Comparison of ENCODE assay signal across 21 cellular contexts in the genomic region with DNA sequence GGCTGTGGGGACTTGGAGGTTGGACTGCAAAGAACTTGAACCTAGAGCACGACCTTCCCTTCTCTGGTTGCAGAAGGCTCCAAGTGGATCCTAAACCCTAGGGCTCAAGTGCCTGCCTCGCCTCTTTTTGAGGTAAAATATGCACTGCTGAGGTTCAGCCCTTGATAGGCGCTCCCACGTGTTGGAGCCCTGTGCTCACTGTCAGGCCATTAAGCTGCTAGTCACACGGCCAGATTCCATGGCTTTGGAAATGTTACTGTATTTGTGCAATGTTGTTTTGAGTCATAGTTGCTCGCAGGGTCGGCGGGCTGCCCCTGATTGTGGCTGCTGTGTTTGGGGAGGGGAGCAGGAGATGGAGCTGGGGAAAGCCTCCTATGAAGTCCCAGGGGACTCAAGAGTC. TPM values are rescaled to one million over a fixed set of nuclear protein-coding genes. Genes with fewer than 3 reads are reported as not detected.
DNase-seq lines count a peak whose midpoint lies in the region; ATAC-seq, FAIRE-seq and TF ChIP-seq lines count a peak whose summit lies in the region.
"Had no signal": no experiment of that assay in that cellular context is flagged by ENCODE, and none has a peak within 500 bp of the region (broad histone marks: within the 10 kb centered on the region; RNA-seq: fewer than 3 reads in every experiment).

No MANE protein-coding gene starts in this region.

- no peaks in the 10 kb centered on the region for H3K4me1 ChIP-seq in right atrium auricular region
- H3K4me1 ChIP-seq in neuronal stem cell (ENCODE audit: control insufficient read depth in 2 of 2, insufficient read depth in 1 of 2, low read depth in 1 of 2, low read length in 2 of 2): no peaks in the 10 kb centered on the region
- H3K4me1 ChIP-seq: Caco-2 had no signal

- H2BK12ac ChIP-seq in neuronal stem cell (ENCODE audit: low read length): no peak overlapping the region

- no peak overlapping the region for H3K9ac ChIP-seq in neuronal stem cell (ENCODE audit: low read depth, low read length, poor library complexity)
- H3K9ac ChIP-seq: KMS-11, SK-N-SH had no signal

- no peak overlapping the region for H3K4me3 ChIP-seq in right atrium auricular region
- H3K4me3 ChIP-seq in bronchial epithelial cell (ENCODE audit: low read depth, low read length): no peak overlapping the region
- no peak overlapping the region for H3K4me3 ChIP-seq in neuronal stem cell (ENCODE audit: low read length in 2 of 2)

- H3K27ac ChIP-seq in right atrium auricular region (no peak overlapping the region), neuronal stem cell (replicated peaks; ENCODE audit: low read length) (no peak overlapping the region)
- H3K27ac ChIP-seq: KMS-11 had no signal

- H3K9me3 ChIP-seq in right atrium auricular region (no peaks in the 10 kb centered on the region), neuronal stem cell (replicated peaks in 1 of 2; ENCODE audit: control insufficient read depth in 2 of 2, insufficient read depth in 1 of 2, low read depth in 1 of 2, low read length in 2 of 2) (no peaks in the 10 kb centered on the region)
- H3K9me3 ChIP-seq: Caco-2, SK-N-SH had no signal

- H3K79me1 ChIP-seq in neuronal stem cell (ENCODE audit: low read depth, low read length): no peaks in the 10 kb centered on the region

- no peak overlapping the region for H2AK5ac ChIP-seq in neuronal stem cell (ENCODE audit: low read depth, low read length)

- TF ChIP-seq CTCF in right atrium auricular region (IDR thresholded peaks at IDR 0.05) (no peak), bronchial epithelial cell (IDR thresholded peaks at IDR 0.05; ENCODE audit: insufficient read depth, low read length, severe bottlenecking) (no peak)

- H2BK5ac ChIP-seq in neuronal stem cell (ENCODE audit: low read length): no peak overlapping the region

- no peak overlapping the region for H2BK15ac ChIP-seq in neuronal stem cell (ENCODE audit: low read length)

- no peak overlapping the region for H2BK120ac ChIP-seq in neuronal stem cell (ENCODE audit: low read depth, low read length)

- intact Hi-C loops in Right ventricle myocardium inferior (cut with DNase I): loop anchor here (5.0 to 10.0 kb wide), 2 partner anchors 134 to 217 kb away; no protein-coding TSS in a partner anchor

- no peak overlapping the region for H4K8ac ChIP-seq in neuronal stem cell (ENCODE audit: low read depth, low read length)

- no peak overlapping the region for H3K4ac ChIP-seq in neuronal stem cell (ENCODE audit: low read length)

- H3K18ac ChIP-seq in neuronal stem cell (ENCODE audit: low read length): peak overlapping the region; percentile 35

- H4K91ac ChIP-seq in neuronal stem cell (ENCODE audit: low read depth, low read length, poor library complexity): no peak overlapping the region

- peak overlapping the region; percentile 58 for H3K14ac ChIP-seq in neuronal stem cell (ENCODE audit: low read length)

- H3K23ac ChIP-seq in neuronal stem cell (ENCODE audit: low read depth, low read length, poor library complexity): no peak overlapping the region

- H3K4me2 ChIP-seq in neuronal stem cell (ENCODE audit: insufficient read depth, low read length, poor library complexity, severe bottlenecking): no peak overlapping the region
- H3K4me2 ChIP-seq: KMS-11, SK-N-SH had no signal

- FAIRE-seq in bronchial epithelial cell (lab: Jason Lieb, UNC): peak; percentile 7

- peak; percentile 63 for DNase-seq in Right ventricle myocardium inferior (ENCODE audit: missing footprints)
- DNase-seq in right atrium auricular region (ENCODE audit: low spot score): no peak
- no peak for DNase-seq in bronchial epithelial cell (ENCODE audit: low read depth)
- no peak for DNase-seq in neuronal stem cell (ENCODE audit: low spot score)
- no peak for DNase-seq in NOMO-1 (lab: John Stamatoyannopoulos, UW; ENCODE audit: unreplicated experiment in 2 of 2)
- no peak for DNase-seq in NK-92 (lab: John Stamatoyannopoulos, UW; ENCODE audit: unreplicated experiment)
- no peak for DNase-seq in NCI-H2171 treated with DMSO at 0.1 percent for 48 hours (lab: John Stamatoyannopoulos, UW)
- DNase-seq: Caco-2; CD4-positive, alpha-beta T cell; DMS153; GF-D8; NCI-H1417; NCI-H187; NCI-H2107; NCI-H446; NCI-H526 treated with DMSO at 0.1 percent for 48 hours; NK-92 treated with Interleukin-12 subunit alpha and Interleukin-12 subunit beta, amount 100 ng/mL, for 24 hours; SHP77 treated with DMSO at 0.1 percent for 48 hours; SK-N-SH had no signal

- no peak for ATAC-seq in Right ventricle myocardium inferior
- no peak for ATAC-seq in HG03097 (IDR thresholded peaks at IDR 0.05; ENCODE audit: low FRiP score, unreplicated experiment)

- WGBS in neuronal stem cell (ENCODE audit: extremely low coverage in 2 of 2, insufficient read length in 2 of 2, insufficient replicate concordance in 1 of 2), 2 donors: no CpG with 5 or more reads among the region's 8 CpGs

- no peak overlapping the region for H2AFZ ChIP-seq in neuronal stem cell (ENCODE audit: low read length)

- no peaks in the 10 kb centered on the region for H3K27me3 ChIP-seq in right atrium auricular region
- peaks cover 8% of the 10 kb centered on the region for H3K27me3 ChIP-seq in bronchial epithelial cell (ENCODE audit: control insufficient read depth, insufficient read depth, low read length)
- H3K27me3 ChIP-seq in neuronal stem cell (ENCODE audit: control insufficient read depth in 3 of 3, insufficient read depth in 3 of 3, low read depth in 1 of 3, low read length in 3 of 3): peaks cover 0 to 54% (median 0%) of the 10 kb centered on the region in 3 experiments

- H3K36me3 ChIP-seq in right atrium auricular region: no peaks in the 10 kb centered on the region
- no peaks in the 10 kb centered on the region for H3K36me3 ChIP-seq in bronchial epithelial cell (ENCODE audit: control insufficient read depth, insufficient read depth, low read length)
- no peaks in the 10 kb centered on the region for H3K36me3 ChIP-seq in neuronal stem cell (replicated peaks in 1 of 2; ENCODE audit: control insufficient read depth in 2 of 2, insufficient read depth in 2 of 2, low read length in 2 of 2)

RNA-seq across cellular contexts. Expression of a gene that starts 39.8 kb away (rescaled TPM):
- total RNA-seq in Right ventricle myocardium inferior (155 TPM), right atrium auricular region (10 to 100 TPM; 79.4 to 98.6 TPM), bronchial epithelial cell (16.1 and 31.7 TPM in 2 replicates)
- 71.7 TPM for polyA plus RNA-seq in neuronal stem cell (2013, experiment 1 of 2)
- 72.0 TPM for polyA plus RNA-seq in neuronal stem cell (2013, experiment 2 of 2)
